In genomic region chr20:56805313-56805712, GRCh38 we compare ENCODE assay signal across 22 cellular contexts.
"Had no signal": no experiment of that assay in that cellular context is flagged by ENCODE, and none has a peak within 500 bp of the region (broad histone marks: within the 10 kb centered on the region; RNA-seq: fewer than 3 reads in every experiment).

No MANE protein-coding gene starts in this region.

- H3K27ac Mint-ChIP-seq: activated CD4-positive, alpha-beta T cell treated with anti-CD3 and anti-CD28 coated beads for 36 hours; activated T-cell treated with anti-CD3 and anti-CD28 coated beads, Interleukin-2, amount 50 U/mL, for 72 hours; nephron; stimulated activated naive CD8-positive, alpha-beta T cell treated with anti-CD3 and anti-CD28 coated beads, Interleukin-15, Interleukin-2, amounts not matched to agents 100 ng/mL and 50 ng/mL, for 24 hours had no signal

- DNase-seq: activated CD4-positive, alpha-beta T cell treated with anti-CD3 and anti-CD28 coated beads for 36 hours; activated CD4-positive, alpha-beta T cell treated with anti-CD3 and anti-CD28 coated beads, Interleukin-2, amount 50 U/mL, for 4 hours; activated CD4-positive, CD25-positive, alpha-beta regulatory T cell; activated naive CD4-positive, alpha-beta T cell; activated T-cell treated with anti-CD3 and anti-CD28 coated beads for 4 hours; activated T-cell treated with anti-CD3 and anti-CD28 coated beads, Interleukin-2, amount 50 U/mL, for 72 hours; body of pancreas; dorsolateral prefrontal cortex; effector memory CD4-positive, alpha-beta T cell; erythroblast; gastrocnemius medialis; glutamatergic neuron; left ventricle myocardium inferior; pancreas; tibial artery had no signal

- H3K4me1 ChIP-seq: body of pancreas, gastrocnemius medialis, left ventricle myocardium inferior, pancreas, right atrium auricular region had no signal

- H3K27me3 ChIP-seq: pancreas, right atrium auricular region had no signal

- H3K9me3 ChIP-seq: body of pancreas, gastrocnemius medialis, left ventricle myocardium inferior, pancreas, right atrium auricular region, tibial artery had no signal

- H3K4me1 Mint-ChIP-seq: activated CD4-positive, alpha-beta T cell treated with anti-CD3 and anti-CD28 coated beads for 36 hours had no signal

- ATAC-seq: activated CD4-positive, alpha-beta T cell treated with anti-CD3 and anti-CD28 coated beads for 36 hours; activated naive CD4-positive, alpha-beta T cell treated with anti-CD3 and anti-CD28 coated beads, Interleukin-2, amount 50 U/mL, for 72 hours; activated T-cell treated with anti-CD3 and anti-CD28 coated beads, Interleukin-2, amount 50 U/mL, for 72 hours; body of pancreas; gastrocnemius medialis; pancreas had no signal

- H3K36me3 Mint-ChIP-seq: activated naive CD4-positive, alpha-beta T cell treated with anti-CD3 and anti-CD28 coated beads, Interleukin-2, amount 50 U/mL, for 72 hours had no signal

- H3K4me3 Mint-ChIP-seq: activated CD4-positive, alpha-beta T cell treated with anti-CD3 and anti-CD28 coated beads for 36 hours; activated T-cell treated with anti-CD3 and anti-CD28 coated beads, Interleukin-2, amount 50 U/mL, for 72 hours; nephron; stimulated activated naive CD8-positive, alpha-beta T cell treated with anti-CD3 and anti-CD28 coated beads, Interleukin-15, Interleukin-2, amounts not matched to agents 100 ng/mL and 50 ng/mL, for 24 hours had no signal

- H3K27ac ChIP-seq: body of pancreas, coronary artery, dorsolateral prefrontal cortex, gastrocnemius medialis, left ventricle myocardium inferior, pancreas, right atrium auricular region, tibial artery had no signal

- FAIRE-seq: islet of Langerhans, pancreas had no signal

- H3K4me3 ChIP-seq: body of pancreas, coronary artery, dorsolateral prefrontal cortex, gastrocnemius medialis, left ventricle myocardium inferior, lung, pancreas, right atrium auricular region, tibial artery had no signal

- H3K36me3 ChIP-seq: gastrocnemius medialis, left ventricle myocardium inferior, pancreas, right atrium auricular region, tibial artery had no signal

- H3K9me3 Mint-ChIP-seq: activated naive CD4-positive, alpha-beta T cell treated with anti-CD3 and anti-CD28 coated beads, Interleukin-2, amount 50 U/mL, for 72 hours; stimulated activated naive CD8-positive, alpha-beta T cell treated with anti-CD3 and anti-CD28 coated beads, Interleukin-15, Interleukin-2, amounts not matched to agents 100 ng/mL and 50 ng/mL, for 24 hours had no signal
